8 cellular contexts compared by ENCODE assay signal in genomic region chr2:179861027-179861776, GRCh38. TPM values are rescaled to one million over a fixed set of nuclear protein-coding genes. Genes with fewer than 3 reads are reported as not detected.
DNase-seq lines count a peak whose midpoint lies in the region; ATAC-seq and TF ChIP-seq lines count a peak whose summit lies in the region.

TSS of gene ZNF385B (minus strand) at chr2:179861612.

- H3K27me3 ChIP-seq in HUES48 (ENCODE audit: control insufficient read depth, insufficient read depth, low read length) = peaks cover 58% of the 10 kb centered on the region
- peaks cover 76% of the 10 kb centered on the region for H3K27me3 ChIP-seq in cardiac muscle cell
- peaks cover 0 to 3% (median 0%) of the 10 kb centered on the region in 3 donors for H3K27me3 ChIP-seq in psoas muscle (ENCODE audit: insufficient read depth in 3 of 3, low read length in 2 of 3)

- peaks cover 9% of the 10 kb centered on the region; the same call in 1 of the 2 replicates for H3K4me1 ChIP-seq in HUES48 (ENCODE audit: control insufficient read depth, insufficient read depth, low read length)
- no peaks in the 10 kb centered on the region for H3K4me1 ChIP-seq in cardiac muscle cell (ENCODE audit: low read depth)
- H3K4me1 ChIP-seq in psoas muscle = peaks cover 15% of the 10 kb centered on the region

- H3K27ac ChIP-seq in HUES48 (ENCODE audit: low read depth, low read length) (no peak within 1 kb of the TSS), cardiac muscle cell (no peak within 1 kb of the TSS), psoas muscle (peak within 1 kb of the TSS; percentile 80)

- no peaks in the 10 kb centered on the region for H3K36me3 ChIP-seq in HUES48 (ENCODE audit: control insufficient read depth, insufficient read depth, low read length)
- H3K36me3 ChIP-seq in cardiac muscle cell = no peaks in the 10 kb centered on the region
- H3K36me3 ChIP-seq in psoas muscle (ENCODE audit: insufficient read depth in 1 of 2, low read depth in 1 of 2) = no peaks in the 10 kb centered on the region

- H3K4me3 ChIP-seq in HUES48 (ENCODE audit: low read depth, low read length) = peak within 1 kb of the TSS; percentile 82
- peak within 1 kb of the TSS; percentile 74 for H3K4me3 ChIP-seq in cardiac muscle cell
- H3K4me3 ChIP-seq in psoas muscle = peak within 1 kb of the TSS; percentile 81

- intact Hi-C loops in psoas muscle (cut with DNase I) = loop anchor here in 1 of 2 donors (5.0 kb wide), 1 partner anchor 76 kb away; no protein-coding TSS in a partner anchor

- no peak for TF ChIP-seq CTCF in cardiac muscle cell (IDR thresholded peaks at IDR 0.05; ENCODE audit: low read depth, low read length)
- no peak for TF ChIP-seq CTCF in psoas muscle (IDR thresholded peaks at IDR 0.05)

- ATAC-seq in GM18858 (IDR thresholded peaks at IDR 0.05; ENCODE audit: unreplicated experiment) (peak; percentile 40), psoas muscle (peak; percentile 66 to 74 (median 70))

- H3K9me3 ChIP-seq in HUES48 (ENCODE audit: control insufficient read depth, insufficient read depth, low read length) (no peaks in the 10 kb centered on the region), cardiac muscle cell (ENCODE audit: low read depth) (no peaks in the 10 kb centered on the region), psoas muscle (no peaks in the 10 kb centered on the region)

- 0 out of 2 replicates have a peak within 1 kb of the TSS, but pooled peaks have one; percentile 30 for H3K9ac ChIP-seq in HUES48 (ENCODE audit: low read depth, low read length)

- DNase-seq in AG08395 (ENCODE audit: low spot score) (peak; percentile 11), cardiac muscle cell (ENCODE audit: low read depth in 1 of 2, low spot score in 1 of 2) (peak; percentile 21 to 69), psoas muscle (peak; percentile 18 to 58), T-helper 9 cell (no peak), DMS153 treated with DMSO at 0.1 percent for 48 hours (lab: John Stamatoyannopoulos, UW; ENCODE audit: unreplicated experiment) (no peak)
- DNase-seq in activated T-cell treated with anti-CD3 and anti-CD28 coated beads, Interleukin-2, amount 50 U/mL, for 48 hours = peak; percentile 19

- 1% methylated on average over 54 to 91 of the region's 91 CpGs for WGBS in psoas muscle, 3 donors

RNA-seq across cellular contexts. Expression of gene ZNF385B, which starts in this region (rescaled TPM):
- total RNA-seq in cardiac muscle cell (2.7 and 3.0 TPM in 2 replicates), psoas muscle (10 to 100 TPM; 13.6 to 42.9 (median 19.8) TPM)
- polyA plus RNA-seq in cardiac muscle cell (8.2 TPM in 2 replicates), psoas muscle (10 to 100 TPM in 1 of 3 donors, 1 to 10 TPM in 2; 8.8 to 24.9 (median 9.2) TPM)

Comparison
In these comparisons a context has a peak if more than half of its experiments do, and no peak if none do; other contexts are left out.
1. DNase-seq: peak in AG08395 (single experiment), activated T-cell treated with anti-CD3 and anti-CD28 coated beads, Interleukin-2, amount 50 U/mL, for 48 hours (2 of 2), cardiac muscle cell (2 of 2) and psoas muscle (2 of 2); none in T-helper 9 cell (single experiment) and DMS153 treated with DMSO at 0.1 percent for 48 hours (single experiment).
2. Peak in every context shown above with its lines, with median percentiles within 50 percentile points of each other: H3K4me3 ChIP-seq.